In the genomic region with DNA sequence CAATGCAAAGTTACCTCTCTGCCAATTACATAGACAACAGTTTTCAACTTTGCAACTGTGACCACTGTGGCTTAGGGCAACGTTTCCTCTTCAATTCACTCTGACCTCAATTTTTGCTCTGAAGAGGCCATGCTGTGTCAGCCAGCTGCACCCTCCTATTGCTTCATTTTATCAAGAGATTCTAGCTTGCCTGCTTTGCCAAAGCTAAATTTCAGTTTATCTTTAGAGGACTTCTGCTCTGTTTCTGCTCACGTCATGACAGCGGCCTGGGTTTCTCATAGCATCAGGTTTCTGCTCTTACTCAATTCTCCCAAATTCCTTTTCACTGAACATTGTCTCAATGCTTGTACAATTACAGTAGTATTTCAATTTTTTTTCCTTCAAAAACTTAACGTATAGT, we compare ENCODE assay signal across 12 cellular contexts.
DNase-seq lines count a peak whose midpoint lies in the region; ATAC-seq and TF ChIP-seq lines count a peak whose summit lies in the region.
"Had no signal": no experiment of that assay in that cellular context is flagged by ENCODE, and none has a peak within 500 bp of the region (broad histone marks: within the 10 kb centered on the region; RNA-seq: fewer than 3 reads in every experiment).

No MANE protein-coding gene starts in this region.

- peak overlapping the region; percentile 85 for H3K27ac ChIP-seq in osteoblast (ENCODE audit: low read depth, low read length)
- H3K27ac ChIP-seq in effector memory CD4-positive, alpha-beta T cell (ENCODE audit: insufficient read depth, low read length, poor library complexity, severe bottlenecking), result no peak overlapping the region
- H3K27ac ChIP-seq: C4-2B had no signal

- BruUV-seq in Calu3 (replicated peaks; lab: Mats Ljungman, UMichigan), result no TSS peak

- CTCF ChIA-PET in Calu3 (lab: Charles Lee), result interaction anchor here (1.2 kb wide), 1 partner anchor 66 kb away, joined by 9 read pairs; no protein-coding TSS in a partner anchor

- DNase-seq in CD14-positive monocyte (ENCODE audit: low spot score) (no peak), OCI-M1 (lab: John Stamatoyannopoulos, UW) (peak; percentile 85), fibroblast of the conjunctiva (ENCODE audit: low read depth) (peak; percentile 31), osteoblast (ENCODE audit: insufficient read length, low spot score, missing footprints) (no peak), Calu3 (no peak), nephron progenitor cell (no peak)
- no peak for DNase-seq in effector memory CD4-positive, alpha-beta T cell
- DNase-seq: H9 had no signal

- H3K36me3 ChIP-seq in osteoblast (ENCODE audit: insufficient read depth, low read length), result no peaks in the 10 kb centered on the region
- no peaks in the 10 kb centered on the region for H3K36me3 ChIP-seq in effector memory CD4-positive, alpha-beta T cell (ENCODE audit: control insufficient read depth, insufficient read depth, low read length)

- H3K79me2 ChIP-seq in osteoblast (ENCODE audit: insufficient read depth, low read length), result no peaks in the 10 kb centered on the region

- no peak for ATAC-seq in GM19328 (IDR thresholded peaks at IDR 0.05; ENCODE audit: unreplicated experiment)
- ATAC-seq: activated CD4-positive, CD25-positive, alpha-beta regulatory T cell treated with anti-CD3 and anti-CD28 coated beads, Interleukin-2, amount 50 U/mL, for 24 hours; K562 had no signal

- H3K9me3 Mint-ChIP-seq in CD14-positive monocyte, result peaks cover 0 to 2% (median 0%) of the 10 kb centered on the region in 7 donors
- no peaks in the 10 kb centered on the region for H3K9me3 Mint-ChIP-seq in Calu3 (ENCODE audit: low read depth, unreplicated experiment)
- no peaks in the 10 kb centered on the region for H3K9me3 Mint-ChIP-seq in nephron progenitor cell
- H3K9me3 Mint-ChIP-seq: H9 had no signal

- H3K4me1 ChIP-seq in osteoblast (ENCODE audit: insufficient read depth, low read length), result peaks cover 11% of the 10 kb centered on the region
- no peaks in the 10 kb centered on the region for H3K4me1 ChIP-seq in effector memory CD4-positive, alpha-beta T cell (ENCODE audit: control insufficient read depth, insufficient read depth, low read length, poor library complexity, severe bottlenecking)

- intact Hi-C loops in CD14-positive monocyte (cut with micrococcal nuclease), result loop anchor here (5.0 to 10.0 kb wide), 4 partner anchors 376 to 579 kb away; no protein-coding TSS in a partner anchor
- intact Hi-C loops in Calu3 (cut with micrococcal nuclease; ENCODE audit: unreplicated experiment), result no loop called here

- H3K4me3 Mint-ChIP-seq in CD14-positive monocyte, result no peak overlapping the region
- no peak overlapping the region for H3K4me3 Mint-ChIP-seq in Calu3 (ENCODE audit: low read depth, unreplicated experiment)
- H3K4me3 Mint-ChIP-seq in nephron progenitor cell, result no peak overlapping the region
- H3K4me3 Mint-ChIP-seq: H9 had no signal

- H3K27me3 ChIP-seq in osteoblast (ENCODE audit: insufficient read depth, low read length), result no peaks in the 10 kb centered on the region
- no peaks in the 10 kb centered on the region for H3K27me3 ChIP-seq in effector memory CD4-positive, alpha-beta T cell (replicated peaks; ENCODE audit: control insufficient read depth, insufficient read depth, low read length, poor library complexity, severe bottlenecking)

- H3K4me1 Mint-ChIP-seq in CD14-positive monocyte, result peaks cover 22% of the 10 kb centered on the region
- peaks cover 25% of the 10 kb centered on the region for H3K4me1 Mint-ChIP-seq in Calu3 (ENCODE audit: low read depth, unreplicated experiment)
- no peaks in the 10 kb centered on the region for H3K4me1 Mint-ChIP-seq in nephron progenitor cell

- no peaks in the 10 kb centered on the region for H3K27me3 Mint-ChIP-seq in CD14-positive monocyte (ENCODE audit: low read depth in 3 of 3)
- H3K27me3 Mint-ChIP-seq in Calu3 (ENCODE audit: unreplicated experiment), result no peaks in the 10 kb centered on the region
- no peaks in the 10 kb centered on the region for H3K27me3 Mint-ChIP-seq in nephron progenitor cell (ENCODE audit: low read depth, poor library complexity)

- H3K4me2 ChIP-seq in osteoblast (ENCODE audit: insufficient read depth, low read length), result peak overlapping the region; percentile 25

- no peaks in the 10 kb centered on the region for H4K20me1 ChIP-seq in osteoblast (ENCODE audit: insufficient read depth, low read length)

- H3K9me3 ChIP-seq in osteoblast (ENCODE audit: low read depth, low read length), result no peaks in the 10 kb centered on the region
- H3K9me3 ChIP-seq in effector memory CD4-positive, alpha-beta T cell (ENCODE audit: control insufficient read depth, low read length), result no peaks in the 10 kb centered on the region

- H2AFZ ChIP-seq in osteoblast (ENCODE audit: low read length), result peak overlapping the region; percentile 19

- H3K4me3 ChIP-seq in osteoblast (ENCODE audit: insufficient read depth, low read length), result no peak overlapping the region
- no peak overlapping the region for H3K4me3 ChIP-seq in effector memory CD4-positive, alpha-beta T cell (ENCODE audit: insufficient read depth, low read depth, low read length, poor library complexity, severe bottlenecking)
- H3K4me3 ChIP-seq: K562 had no signal

- H3K36me3 Mint-ChIP-seq in CD14-positive monocyte (peaks cover 16 to 29% of the 10 kb centered on the region in 2 donors), Calu3 (ENCODE audit: insufficient read depth, unreplicated experiment) (peaks cover 5% of the 10 kb centered on the region), nephron progenitor cell (ENCODE audit: low read depth) (no peaks in the 10 kb centered on the region)

- H3K27ac Mint-ChIP-seq in CD14-positive monocyte (peak overlapping the region in 5 of 7 donors; percentile 45 to 74 (median 69)), Calu3 (ENCODE audit: unreplicated experiment) (no peak overlapping the region), nephron progenitor cell (no peak overlapping the region)
- H3K27ac Mint-ChIP-seq: H9 had no signal

- TF ChIP-seq CTCF in CD14-positive monocyte (IDR thresholded peaks at IDR 0.05), result no peak
- TF ChIP-seq CTCF in osteoblast (IDR thresholded peaks at IDR 0.05; ENCODE audit: extremely low read depth, low read depth, low read length), result no peak
- TF ChIP-seq CTCF in Calu3 (IDR thresholded peaks at IDR 0.05; ENCODE audit: unreplicated experiment), result no peak
- TF ChIP-seq CTCF in nephron progenitor cell (IDR thresholded peaks at IDR 0.05), result no peak

Comparison
In these comparisons a context has a peak if more than half of its experiments do, and no peak if none do; other contexts are left out.
1. DNase-seq: peak in OCI-M1 (single experiment) and fibroblast of the conjunctiva (single experiment); none in CD14-positive monocyte (single experiment), osteoblast (single experiment), Calu3 (single experiment), nephron progenitor cell (single experiment) and effector memory CD4-positive, alpha-beta T cell (0 of 3).
2. H3K27ac Mint-ChIP-seq: peak in CD14-positive monocyte (5 of 7); none in Calu3 (single experiment) and nephron progenitor cell (single experiment).